9 cellular contexts compared by ENCODE assay signal in the genomic region with DNA sequence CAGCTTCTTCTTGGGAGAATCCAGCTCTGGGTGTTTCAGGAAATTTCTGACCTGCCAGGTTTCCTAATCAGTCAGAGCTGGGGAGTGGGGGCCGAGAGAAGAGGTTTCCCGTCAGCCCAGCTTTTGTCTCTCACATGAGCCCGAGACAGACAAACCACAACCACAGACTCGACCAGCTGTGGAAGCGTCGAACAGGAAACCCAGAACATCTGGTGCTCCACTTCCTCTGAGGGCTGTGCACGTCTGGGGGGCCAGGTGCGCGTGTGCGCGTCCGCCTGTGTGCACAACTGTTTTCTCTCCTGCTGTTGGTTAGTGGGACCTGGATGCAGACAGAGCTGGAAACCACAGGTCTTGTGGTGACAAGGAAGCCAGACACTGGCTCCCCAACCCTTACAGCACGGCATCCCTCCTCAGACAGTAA.
DNase-seq lines count a peak whose midpoint lies in the region; ATAC-seq and TF ChIP-seq lines count a peak whose summit lies in the region.
"Had no signal": no experiment of that assay in that cellular context is flagged by ENCODE, and none has a peak within 500 bp of the region (broad histone marks: within the 10 kb centered on the region; RNA-seq: fewer than 3 reads in every experiment).

No MANE protein-coding gene starts in this region.

- peaks cover 3% of the 10 kb centered on the region for H3K9me3 Mint-ChIP-seq in natural killer cell treated with Interleukin-12 subunit alpha and Interleukin-12 subunit beta and Interleukin-15 and Interleukin-18, amount 100 ng/mL, for 72 hours
- H3K9me3 Mint-ChIP-seq: dendritic cell treated with granulocyte-macrophage colony-stimulating factor and Interleukin-4, amounts not matched to agents 40 ng/mL and 50 ng/mL, for 4 days had no signal

- no peak for TF ChIP-seq CTCF in GM06990 (IDR thresholded peaks at IDR 0.05; ENCODE audit: insufficient read depth, low read length, poor library complexity, severe bottlenecking)

- peak overlapping the region; percentile 41 to 43 for H3K27ac Mint-ChIP-seq in natural killer cell treated with Interleukin-12 subunit alpha and Interleukin-12 subunit beta and Interleukin-15 and Interleukin-18, amount 100 ng/mL, for 72 hours
- H3K27ac Mint-ChIP-seq: dendritic cell treated with granulocyte-macrophage colony-stimulating factor and Interleukin-4, amounts not matched to agents 40 ng/mL and 50 ng/mL, for 4 days had no signal

- DNase-seq in GM06990 (ENCODE audit: extremely low read depth, insufficient read length), result peak; percentile 91
- peak; percentile 95 for DNase-seq in MV-4-11 (lab: John Stamatoyannopoulos, UW)
- DNase-seq in activated CD8-positive, alpha-beta memory T cell treated with anti-CD3 and anti-CD28 coated beads, Interleukin-2, amount 50 U/mL, for 48 hours, result peak; percentile 80
- peak; percentile 83 for DNase-seq in natural killer cell treated with Interleukin-12 subunit alpha and Interleukin-12 subunit beta and Interleukin-15 and Interleukin-18, amount 100 ng/mL, for 72 hours (ENCODE audit: low spot score)
- DNase-seq in NCI-H1417 treated with DMSO at 0.1 percent for 48 hours (lab: John Stamatoyannopoulos, UW), result no peak
- DNase-seq in NCI-H187 treated with DMSO at 0.1 percent for 48 hours (lab: John Stamatoyannopoulos, UW), result no peak
- no peak for DNase-seq in middle frontal gyrus (ENCODE audit: extremely low spot score, low spot score)

- peaks cover 37 to 44% of the 10 kb centered on the region in 2 donors for H3K4me1 Mint-ChIP-seq in natural killer cell treated with Interleukin-12 subunit alpha and Interleukin-12 subunit beta and Interleukin-15 and Interleukin-18, amount 100 ng/mL, for 72 hours (ENCODE audit: low read depth in 2 of 2)

- peak overlapping the region; percentile 36 for H3K4me3 ChIP-seq in GM06990 (replicated peaks; ENCODE audit: low read depth, low read length)

- H3K27me3 ChIP-seq in GM06990 (replicated peaks; ENCODE audit: control insufficient read depth, insufficient read depth, low read length), result no peaks in the 10 kb centered on the region

- H3K36me3 ChIP-seq in GM06990 (ENCODE audit: control insufficient read depth, insufficient read depth, low read length), result no peaks in the 10 kb centered on the region

- peak; percentile 69 for ATAC-seq in GM21723 (IDR thresholded peaks at IDR 0.05; ENCODE audit: unreplicated experiment)
- ATAC-seq in natural killer cell treated with Interleukin-12 subunit alpha and Interleukin-12 subunit beta and Interleukin-15 and Interleukin-18, amount 100 ng/mL, for 72 hours, result peak; percentile 67 to 76

- H3K4me3 Mint-ChIP-seq in natural killer cell treated with Interleukin-12 subunit alpha and Interleukin-12 subunit beta and Interleukin-15 and Interleukin-18, amount 100 ng/mL, for 72 hours, result peak overlapping the region; percentile 55
- H3K4me3 Mint-ChIP-seq: dendritic cell treated with granulocyte-macrophage colony-stimulating factor and Interleukin-4, amounts not matched to agents 40 ng/mL and 50 ng/mL, for 4 days had no signal

- H3K27me3 Mint-ChIP-seq in natural killer cell treated with Interleukin-12 subunit alpha and Interleukin-12 subunit beta and Interleukin-15 and Interleukin-18, amount 100 ng/mL, for 72 hours, result peaks cover 29 to 34% of the 10 kb centered on the region in 2 donors

- no peaks in the 10 kb centered on the region for H3K36me3 Mint-ChIP-seq in natural killer cell treated with Interleukin-12 subunit alpha and Interleukin-12 subunit beta and Interleukin-15 and Interleukin-18, amount 100 ng/mL, for 72 hours

Comparison
In these comparisons a context has a peak if more than half of its experiments do, and no peak if none do; other contexts are left out.
1. DNase-seq: peak in GM06990 (single experiment), MV-4-11 (single experiment), activated CD8-positive, alpha-beta memory T cell treated with anti-CD3 and anti-CD28 coated beads, Interleukin-2, amount 50 U/mL, for 48 hours (single experiment) and natural killer cell treated with Interleukin-12 subunit alpha and Interleukin-12 subunit beta and Interleukin-15 and Interleukin-18, amount 100 ng/mL, for 72 hours (single experiment); none in NCI-H1417 treated with DMSO at 0.1 percent for 48 hours (single experiment), NCI-H187 treated with DMSO at 0.1 percent for 48 hours (single experiment) and middle frontal gyrus (single experiment).